Comparison of ENCODE assay signal across 13 cellular contexts in the genomic region with DNA sequence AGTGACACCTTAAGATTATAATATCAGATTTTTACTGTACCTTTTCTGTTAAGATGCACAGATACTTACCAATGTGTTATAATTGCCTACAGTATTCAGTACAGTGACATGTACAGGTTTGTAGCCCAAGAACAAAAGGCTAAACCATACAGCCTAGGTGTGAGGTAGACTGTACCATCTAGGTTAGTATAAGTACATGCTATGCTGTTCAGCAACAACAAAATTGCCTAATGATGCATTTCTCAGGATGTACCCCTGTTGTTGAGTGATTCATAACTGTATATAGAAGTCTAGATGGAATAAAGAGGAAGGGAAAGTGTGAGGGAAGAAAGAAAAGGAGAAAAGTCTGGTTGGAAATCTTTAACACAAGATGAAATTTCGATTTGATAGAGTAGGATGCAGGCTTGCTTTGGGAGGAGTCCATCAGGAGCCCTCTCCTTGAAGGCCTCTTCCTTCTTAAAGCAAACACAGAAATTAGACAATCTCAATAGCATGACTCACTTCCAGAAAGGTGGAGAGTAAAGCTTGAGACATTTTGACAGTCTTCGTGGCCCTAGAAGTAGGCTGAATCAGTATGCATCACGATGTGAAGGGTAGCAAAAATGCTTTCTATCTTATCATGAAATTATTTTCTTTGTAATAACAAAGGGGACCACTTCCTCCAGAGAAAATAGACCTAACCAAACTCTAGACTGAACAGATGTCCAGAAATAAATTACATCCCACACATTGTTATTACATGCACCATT.
A peak's percentile ranks its signal among the peaks of the same experiment; 100 is the strongest.
DNase-seq lines count a peak whose midpoint lies in the region; ATAC-seq lines count a peak whose summit lies in the region.
"Had no signal": no experiment of that assay in that cellular context is flagged by ENCODE, and none has a peak within 500 bp of the region (broad histone marks: within the 10 kb centered on the region; RNA-seq: fewer than 3 reads in every experiment).

No MANE protein-coding gene starts in this region.

- DNase-seq in amniotic epithelial cell (ENCODE audit: low read depth), result peak; percentile 75
- DNase-seq in non-pigmented ciliary epithelial cell (ENCODE audit: low read depth), result peak; percentile 87
- no peak for DNase-seq in retina
- no peak for DNase-seq in KBM-7
- DNase-seq in T-helper 9 cell, result no peak
- DNase-seq: activated CD8-positive, alpha-beta T cell treated with anti-CD3 and anti-CD28 coated beads, Interleukin-2, amount 10 ng/mL, durations not matched to agents 7 days and 5 days; activated naive CD8-positive, alpha-beta T cell treated with anti-CD3 and anti-CD28 coated beads, Interleukin-2, amount 50 U/mL, for 24 hours; kidney; NCI-H748 treated with DMSO at 0.1 percent for 48 hours; stimulated activated CD4-positive, alpha-beta T cell treated with anti-CD3 and anti-CD28 coated beads, Interleukin-15, amount 100 ng/mL, for 24 hours had no signal

- peak; percentile 44 for ATAC-seq in GM18870 (IDR thresholded peaks at IDR 0.05; ENCODE audit: unreplicated experiment)
- ATAC-seq in HG03354 (IDR thresholded peaks at IDR 0.05; ENCODE audit: poor library complexity, severe bottlenecking, unreplicated experiment), result peak; percentile 35
- ATAC-seq: activated CD8-positive, alpha-beta T cell treated with anti-CD3 and anti-CD28 coated beads, Interleukin-2, amount 10 ng/mL, durations not matched to agents 7 days and 5 days; activated naive CD8-positive, alpha-beta T cell treated with anti-CD3 and anti-CD28 coated beads, Interleukin-2, amount 50 U/mL, for 24 hours; stimulated activated memory B cell treated with anti-CD40 and anti-IgM and Interleukin-4, amounts not matched to agents 10 μg/mL and 1 μg/mL and 100 μg/mL, for 72 hours had no signal

- in situ Hi-C loops in KBM-7 (cut with MboI; ENCODE audit: low pct_unique_long_range_greater_than_20kb, low sequenced_read_pairs), result no loop called here

Comparison
In these comparisons a context has a peak if more than half of its experiments do, and no peak if none do; other contexts are left out.
1. DNase-seq: peak in amniotic epithelial cell (single experiment) and non-pigmented ciliary epithelial cell (single experiment); none in retina (single experiment), KBM-7 (single experiment) and T-helper 9 cell (single experiment).